Comparison of ENCODE assay signal across 27 cellular contexts in the genomic region with DNA sequence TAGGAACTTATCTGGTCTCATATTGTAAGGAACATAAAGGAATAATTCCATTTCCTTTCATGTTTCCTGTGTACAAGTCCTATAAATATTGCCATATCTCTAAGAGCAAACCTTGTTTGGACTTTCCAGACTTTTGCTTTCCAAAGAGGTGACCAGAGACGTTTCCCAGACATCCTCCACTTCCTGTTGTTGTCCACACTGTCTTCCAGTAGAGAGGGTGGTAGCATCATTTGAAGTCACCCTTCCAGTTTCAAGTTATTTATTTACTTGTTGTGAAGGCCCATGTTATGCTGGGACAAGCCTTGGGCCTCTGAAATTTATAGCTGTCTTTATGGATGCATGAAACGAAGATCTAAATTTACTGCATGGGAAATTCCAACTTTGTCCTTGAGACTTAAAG. TPM values are rescaled to one million over a fixed set of nuclear protein-coding genes. Genes with fewer than 3 reads are reported as not detected.
DNase-seq lines count a peak whose midpoint lies in the region; ATAC-seq and TF ChIP-seq lines count a peak whose summit lies in the region.
"Had no signal": no experiment of that assay in that cellular context is flagged by ENCODE, and none has a peak within 500 bp of the region (broad histone marks: within the 10 kb centered on the region; RNA-seq: fewer than 3 reads in every experiment).

No MANE protein-coding gene starts in this region.

- no peaks in the 10 kb centered on the region for H3K36me3 ChIP-seq in mucosa of descending colon (ENCODE audit: low read depth)

- no peak overlapping the region for H3K27ac Mint-ChIP-seq in stimulated activated memory B cell treated with anti-CD40 and anti-IgM and Interleukin-4, amounts not matched to agents 10 μg/mL and 1 μg/mL and 100 μg/mL, for 72 hours
- H3K27ac Mint-ChIP-seq in activated T-cell treated with anti-CD3 and anti-CD28 coated beads, Interleukin-2, amount 50 U/mL, for 24 hours, result no peak overlapping the region
- H3K27ac Mint-ChIP-seq: CD8-positive, alpha-beta T cell; IgD-negative memory B cell had no signal

- no peak overlapping the region for H3K4me3 Mint-ChIP-seq in stimulated activated memory B cell treated with anti-CD40 and anti-IgM and Interleukin-4, amounts not matched to agents 10 μg/mL and 1 μg/mL and 100 μg/mL, for 72 hours
- H3K4me3 Mint-ChIP-seq in activated T-cell treated with anti-CD3 and anti-CD28 coated beads, Interleukin-2, amount 50 U/mL, for 24 hours, result no peak overlapping the region
- H3K4me3 Mint-ChIP-seq: CD8-positive, alpha-beta T cell; IgD-negative memory B cell had no signal

- no peaks in the 10 kb centered on the region for H3K36me3 Mint-ChIP-seq in stimulated activated memory B cell treated with anti-CD40 and anti-IgM and Interleukin-4, amounts not matched to agents 10 μg/mL and 1 μg/mL and 100 μg/mL, for 72 hours
- no peaks in the 10 kb centered on the region for H3K36me3 Mint-ChIP-seq in activated T-cell treated with anti-CD3 and anti-CD28 coated beads, Interleukin-2, amount 50 U/mL, for 24 hours (ENCODE audit: low read depth)
- H3K36me3 Mint-ChIP-seq: CD8-positive, alpha-beta T cell; IgD-negative memory B cell had no signal

- intact Hi-C loops in mucosa of descending colon (cut with DNase I, micrococcal nuclease), result no loop called here

- no peaks in the 10 kb centered on the region for H3K27me3 Mint-ChIP-seq in stimulated activated memory B cell treated with anti-CD40 and anti-IgM and Interleukin-4, amounts not matched to agents 10 μg/mL and 1 μg/mL and 100 μg/mL, for 72 hours
- H3K27me3 Mint-ChIP-seq in activated T-cell treated with anti-CD3 and anti-CD28 coated beads, Interleukin-2, amount 50 U/mL, for 24 hours, result peaks cover 9% of the 10 kb centered on the region
- H3K27me3 Mint-ChIP-seq: IgD-negative memory B cell had no signal

- H3K9me3 ChIP-seq in mucosa of descending colon, result no peaks in the 10 kb centered on the region

- H3K9me3 Mint-ChIP-seq in stimulated activated memory B cell treated with anti-CD40 and anti-IgM and Interleukin-4, amounts not matched to agents 10 μg/mL and 1 μg/mL and 100 μg/mL, for 72 hours, result peaks cover 5% of the 10 kb centered on the region
- no peaks in the 10 kb centered on the region for H3K9me3 Mint-ChIP-seq in activated T-cell treated with anti-CD3 and anti-CD28 coated beads, Interleukin-2, amount 50 U/mL, for 24 hours
- H3K9me3 Mint-ChIP-seq: CD8-positive, alpha-beta T cell had no signal

- peaks cover 18% of the 10 kb centered on the region for H3K4me1 Mint-ChIP-seq in stimulated activated memory B cell treated with anti-CD40 and anti-IgM and Interleukin-4, amounts not matched to agents 10 μg/mL and 1 μg/mL and 100 μg/mL, for 72 hours
- H3K4me1 Mint-ChIP-seq in activated T-cell treated with anti-CD3 and anti-CD28 coated beads, Interleukin-2, amount 50 U/mL, for 24 hours (ENCODE audit: low read depth), result peaks cover 2% of the 10 kb centered on the region

- no peak for TF ChIP-seq CTCF in VCaP (conservative IDR thresholded peaks at IDR 0.05)
- no peak for TF ChIP-seq CTCF in mucosa of descending colon (IDR thresholded peaks at IDR 0.05)

- ATAC-seq in mucosa of descending colon, result peak; percentile 56
- ATAC-seq in stimulated activated memory B cell treated with anti-CD40 and anti-IgM and Interleukin-4, amounts not matched to agents 10 μg/mL and 1 μg/mL and 100 μg/mL, for 72 hours, result no peak
- no peak for ATAC-seq in GM21723 (IDR thresholded peaks at IDR 0.05; ENCODE audit: unreplicated experiment)
- ATAC-seq: CD8-positive, alpha-beta T cell; GM12878; Panc1 had no signal

- peak overlapping the region; percentile 24 for H3K27ac ChIP-seq in VCaP
- H3K27ac ChIP-seq: C4-2B, HL-60, KMS-11, RWPE1, SK-N-MC had no signal

- DNase-seq in glomerular endothelial cell (ENCODE audit: extremely low read depth, low read depth, low spot score) (peak; percentile 5), mucosa of descending colon (no peak)
- DNase-seq in stimulated activated CD8-positive, alpha-beta memory T cell treated with anti-CD3 and anti-CD28 coated beads, Interleukin-4, amount 100 ng/mL, for 48 hours, result no peak
- DNase-seq in activated T-cell treated with anti-CD3 and anti-CD28 coated beads, Interleukin-2, amount 50 U/mL, for 24 hours, result no peak
- DNase-seq: Caco-2; CD8-positive, alpha-beta T cell; DMS79; EL; GDM1; MM.1S; NCI-H2029; NCI-H446 treated with DMSO at 0.1 percent for 48 hours; NCI-H526; NCI-H82; SHP77 had no signal

- H3K4me3 ChIP-seq in mucosa of descending colon, result no peak overlapping the region
- H3K4me3 ChIP-seq: GM12878, SK-N-MC had no signal

- no peaks in the 10 kb centered on the region for H3K4me1 ChIP-seq in mucosa of descending colon (ENCODE audit: low read depth)

RNA-seq across cellular contexts. Expression of a gene that starts 10.6 kb away (rescaled TPM):
- total RNA-seq in glomerular endothelial cell (3.5 TPM in 1 of 2 replicates, not detected in the other), mucosa of descending colon (under 1 TPM; 0.09 to 0.84 (median 0.29) TPM)
- total RNA-seq: CD8-positive, alpha-beta T cell; GM12878; H1 had no signal
